ENCODE assay signal across 24 cellular contexts in the genomic region with DNA sequence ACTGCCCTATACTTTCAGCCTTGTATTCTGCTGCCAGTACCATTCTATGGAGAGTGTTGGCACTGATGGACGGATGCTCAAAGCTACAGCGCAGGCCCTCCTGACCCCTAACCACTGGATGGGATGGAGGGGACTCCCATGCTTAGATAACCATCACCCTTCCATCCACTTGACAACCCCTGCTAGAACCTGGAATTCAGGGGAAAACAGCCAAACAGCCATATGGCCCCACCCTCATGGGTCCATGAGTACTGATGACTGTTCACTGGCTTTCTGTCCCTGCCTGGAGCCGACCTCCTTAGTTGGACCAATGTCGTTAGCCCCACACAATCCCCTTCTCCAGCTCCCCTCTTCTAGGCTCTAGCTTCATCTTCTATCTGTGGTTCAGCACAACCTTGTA. TPM values are rescaled to one million over a fixed set of nuclear protein-coding genes. Genes with fewer than 3 reads are reported as not detected.
A peak's percentile ranks its signal among the peaks of the same experiment; 100 is the strongest.
DNase-seq lines count a peak whose midpoint lies in the region; ATAC-seq, FAIRE-seq and TF ChIP-seq lines count a peak whose summit lies in the region.
"Had no signal": no experiment of that assay in that cellular context is flagged by ENCODE, and none has a peak within 500 bp of the region (broad histone marks: within the 10 kb centered on the region; RNA-seq: fewer than 3 reads in every experiment).

No MANE protein-coding gene starts in this region.

- H3K79me2 ChIP-seq in H1 (ENCODE audit: control insufficient read depth in 1 of 2, insufficient read depth in 2 of 2, low read length in 2 of 2) = no peaks in the 10 kb centered on the region

- H3K9me3 ChIP-seq in H1 (ENCODE audit: insufficient read depth in 2 of 2, low read depth in 1 of 2, low read length in 1 of 2) (no peaks in the 10 kb centered on the region), upper lobe of right lung (no peaks in the 10 kb centered on the region)
- H3K9me3 ChIP-seq: HAP-1, left lung, neutrophil, uterus had no signal

- H3K79me1 ChIP-seq in H1 (ENCODE audit: low read depth, low read length) = no peaks in the 10 kb centered on the region; the same call in 1 of the 2 replicates

- intact Hi-C loops in upper lobe of right lung (cut with DNase I) = no loop called here

- H4K8ac ChIP-seq in H1 (ENCODE audit: extremely low read depth, insufficient read depth, low read length) = no peak overlapping the region

- no peak overlapping the region for H2BK12ac ChIP-seq in H1 (ENCODE audit: low read depth, low read length)

- H3K9ac ChIP-seq in H1 (replicated peaks in 1 of 4; ENCODE audit: extremely low read depth in 1 of 4, low read depth in 3 of 4, low read length in 3 of 4) = no peak overlapping the region

- peaks cover 47% of the 10 kb centered on the region for H3K4me1 Mint-ChIP-seq in activated T-cell treated with anti-CD3 and anti-CD28 coated beads, Interleukin-2, amount 50 U/mL, for 72 hours (ENCODE audit: low read depth)
- H3K4me1 Mint-ChIP-seq in nephron progenitor cell = peaks cover 17% of the 10 kb centered on the region

- H4K20me1 ChIP-seq in H1 (replicated peaks in 1 of 2; ENCODE audit: control insufficient read depth in 1 of 2, insufficient read depth in 2 of 2, low read length in 2 of 2) = no peaks in the 10 kb centered on the region

- DNase-seq in activated T-cell treated with anti-CD3 and anti-CD28 coated beads, Interleukin-2, amount 50 U/mL, for 72 hours = no peak
- DNase-seq in activated T-cell treated with anti-CD3 and anti-CD28 coated beads for 4 hours (no peak), RWPE1 (ENCODE audit: low spot score) (no peak), H1 (ENCODE audit: low read depth in 1 of 2, low spot score in 2 of 2) (no peak), upper lobe of right lung (no peak), T1000 (lab: John Stamatoyannopoulos, UW) (no peak), nephron progenitor cell (no peak)
- DNase-seq: activated CD4-positive, alpha-beta T cell treated with anti-CD3 and anti-CD28 coated beads, Interleukin-2, amount 10 ng/mL, durations not matched to agents 7 days and 5 days; CD4-positive, CD25-positive, alpha-beta regulatory T cell; endodermal cell; GDM1; head of caudate nucleus; left lung; NCI-H187; NCI-H2227 treated with DMSO at 0.1 percent for 48 hours; NCI-H82; substantia nigra; uterus had no signal

- no peak overlapping the region for H4K91ac ChIP-seq in H1 (replicated peaks; ENCODE audit: insufficient read length, low read length)

- H3K4me1 ChIP-seq in H1 (replicated peaks in 1 of 4; ENCODE audit: control insufficient read depth in 3 of 4, insufficient read depth in 4 of 4, low read length in 3 of 4) (no peaks in the 10 kb centered on the region), upper lobe of right lung (no peaks in the 10 kb centered on the region)
- H3K4me1 ChIP-seq: HAP-1, uterus had no signal

- no peak for ATAC-seq in activated T-cell treated with anti-CD3 and anti-CD28 coated beads, Interleukin-2, amount 50 U/mL, for 72 hours (replicated peaks in 1 of 2)
- ATAC-seq in upper lobe of right lung = peak; percentile 20
- ATAC-seq in HG03045 (IDR thresholded peaks at IDR 0.05; ENCODE audit: unreplicated experiment) = no peak
- ATAC-seq: left lung, Panc1 had no signal

- no peak for TF ChIP-seq POLR2A in H1 (IDR thresholded peaks at IDR 0.05; ENCODE audit: control extremely low read depth in 1 of 2, low read depth in 2 of 2, low read length in 2 of 2)

- peaks cover 24 to 41% of the 10 kb centered on the region in 2 donors for H3K36me3 Mint-ChIP-seq in activated T-cell treated with anti-CD3 and anti-CD28 coated beads, Interleukin-2, amount 50 U/mL, for 72 hours (ENCODE audit: insufficient read depth in 2 of 2)
- peaks cover 60% of the 10 kb centered on the region for H3K36me3 Mint-ChIP-seq in nephron progenitor cell (ENCODE audit: low read depth)

- H3K4me3 ChIP-seq in H1 (ENCODE audit: extremely low read depth in 1 of 4, insufficient read depth in 2 of 4, low read depth in 3 of 4, low read length in 4 of 4) = no peak overlapping the region
- no peak overlapping the region for H3K4me3 ChIP-seq in upper lobe of right lung
- H3K4me3 ChIP-seq: HAP-1, left lung, uterus had no signal

- POLR2A ChIA-PET in RWPE1 (lab: Yijun Ruan, JAX; ENCODE audit: low non-redundant PET) (no interaction called here), H1 (lab: Charles Lee; ENCODE audit: partially characterized antibody) (interaction anchor here (2.3 kb wide), 1 partner anchor 15 kb away, joined by 10 read pairs; the partner anchor contains the start of gene DUSP5)

- TF ChIP-seq CTCF in RWPE1 (conservative IDR thresholded peaks at IDR 0.05; ENCODE audit: low read depth) (no peak), H1 (IDR thresholded peaks at IDR 0.05; ENCODE audit: control extremely low read depth in 1 of 3, insufficient read depth in 1 of 3, low read depth in 1 of 3, low read length in 3 of 3) (no peak), upper lobe of right lung (IDR thresholded peaks at IDR 0.05) (no peak), nephron progenitor cell (IDR thresholded peaks at IDR 0.05) (no peak)

- H3K14ac ChIP-seq in H1 (ENCODE audit: insufficient read length) = no peak overlapping the region

- no peak overlapping the region for H2AFZ ChIP-seq in H1 (ENCODE audit: low read length)

- H3K27me3 ChIP-seq in H1 (replicated peaks in 1 of 4; ENCODE audit: control insufficient read depth in 3 of 4, extremely low read depth in 1 of 4, insufficient read depth in 3 of 4, low read length in 3 of 4) (no peaks in the 10 kb centered on the region), upper lobe of right lung (no peaks in the 10 kb centered on the region)
- H3K27me3 ChIP-seq: left lung, neutrophil, uterus had no signal

- H3K4me2 ChIP-seq in H1 (ENCODE audit: insufficient read depth in 1 of 2, low read depth in 2 of 2, low read length in 2 of 2) = no peak overlapping the region

- H3K23ac ChIP-seq in H1 (ENCODE audit: insufficient read length) = no peak overlapping the region

- 83% methylated on average over 4 of the region's 4 CpGs; no CpG with 5 or more reads in 1 of the 2 experiments for WGBS in H1 (ENCODE audit: extremely low coverage in 1 of 2, insufficient coverage in 1 of 2, insufficient read length in 1 of 2, insufficient replicate concordance in 2 of 2, low coverage in 1 of 2, low lambda C conversion rate in 2 of 2, missing lambda C conversion rate in 1 of 2), 2 experiments

- no peak overlapping the region for H2AK5ac ChIP-seq in H1 (ENCODE audit: low read depth, low read length)

- no peak overlapping the region for H2BK15ac ChIP-seq in H1 (ENCODE audit: low read length)

- no peak overlapping the region for H3K4ac ChIP-seq in H1 (replicated peaks; ENCODE audit: insufficient read length, low read depth, low read length)

- no peaks in the 10 kb centered on the region for H3K27me3 Mint-ChIP-seq in activated T-cell treated with anti-CD3 and anti-CD28 coated beads, Interleukin-2, amount 50 U/mL, for 72 hours (ENCODE audit: low read depth)
- H3K27me3 Mint-ChIP-seq in nephron progenitor cell (ENCODE audit: low read depth, poor library complexity) = peaks cover 7% of the 10 kb centered on the region
- H3K27me3 Mint-ChIP-seq: activated CD4-positive, alpha-beta T cell treated with anti-CD3 and anti-CD28 coated beads, Interleukin-2, amount 10 ng/mL, durations not matched to agents 7 days and 5 days; CD4-positive, CD25-positive, alpha-beta regulatory T cell had no signal

- no peak overlapping the region for H2BK5ac ChIP-seq in H1 (ENCODE audit: low read depth, low read length)

- no peak overlapping the region for H2BK20ac ChIP-seq in H1 (ENCODE audit: low read length)

- no peaks in the 10 kb centered on the region for H3K23me2 ChIP-seq in H1 (ENCODE audit: low read depth, low read length)

- no peak for TF ChIP-seq EP300 in H1 (IDR thresholded peaks at IDR 0.05; ENCODE audit: borderline replicate concordance in 1 of 2, low read depth in 2 of 2, low read length in 2 of 2)

- H3K18ac ChIP-seq in H1 (ENCODE audit: extremely low read depth, low read length) = no peak overlapping the region

- no peak overlapping the region for H4K5ac ChIP-seq in H1 (ENCODE audit: insufficient read length, low read depth, low read length)

- peak overlapping the region; percentile 46 for H3K27ac ChIP-seq in RWPE1
- H3K27ac ChIP-seq in H1 (ENCODE audit: low read depth, low read length) = no peak overlapping the region
- no peak overlapping the region for H3K27ac ChIP-seq in upper lobe of right lung
- H3K27ac ChIP-seq: HL-60, left lung, neutrophil had no signal

- H3K27ac Mint-ChIP-seq in activated T-cell treated with anti-CD3 and anti-CD28 coated beads, Interleukin-2, amount 50 U/mL, for 72 hours = peak overlapping the region; percentile 16
- no peak overlapping the region for H3K27ac Mint-ChIP-seq in nephron progenitor cell
- H3K27ac Mint-ChIP-seq: activated CD4-positive, alpha-beta T cell treated with anti-CD3 and anti-CD28 coated beads, Interleukin-2, amount 10 ng/mL, durations not matched to agents 7 days and 5 days; CD4-positive, CD25-positive, alpha-beta regulatory T cell; endodermal cell had no signal

- no peak overlapping the region for H3K4me3 Mint-ChIP-seq in activated T-cell treated with anti-CD3 and anti-CD28 coated beads, Interleukin-2, amount 50 U/mL, for 72 hours
- H3K4me3 Mint-ChIP-seq in nephron progenitor cell = no peak overlapping the region
- H3K4me3 Mint-ChIP-seq: activated CD4-positive, alpha-beta T cell treated with anti-CD3 and anti-CD28 coated beads, Interleukin-2, amount 10 ng/mL, durations not matched to agents 7 days and 5 days; CD4-positive, CD25-positive, alpha-beta regulatory T cell; endodermal cell had no signal

- no peak for TF ChIP-seq RAD21 in H1 (IDR thresholded peaks at IDR 0.05 in 1 of 2, conservative IDR thresholded peaks at IDR 0.05 in 1 of 2; ENCODE audit: low read depth in 2 of 2, low read length in 2 of 2)

- CTCF ChIA-PET in RWPE1 (lab: Yijun Ruan, JAX) = interaction anchor here (0.6 to 1.0 kb wide), 2 partner anchors 11 to 15 kb away, joined by 3 to 10 read pairs; no protein-coding TSS in a partner anchor
- CTCF ChIA-PET in H1 (lab: Charles Lee; ENCODE audit: partially characterized antibody) = interaction anchor here (1.0 to 1.4 kb wide), 2 partner anchors 19 to 144 kb away, joined by 3 read pairs; no protein-coding TSS in a partner anchor

- peaks cover 0 to 2% of the 10 kb centered on the region in 2 donors for H3K9me3 Mint-ChIP-seq in activated T-cell treated with anti-CD3 and anti-CD28 coated beads, Interleukin-2, amount 50 U/mL, for 72 hours
- H3K9me3 Mint-ChIP-seq in nephron progenitor cell = no peaks in the 10 kb centered on the region
- H3K9me3 Mint-ChIP-seq: activated CD4-positive, alpha-beta T cell treated with anti-CD3 and anti-CD28 coated beads, Interleukin-2, amount 10 ng/mL, durations not matched to agents 7 days and 5 days; CD4-positive, CD25-positive, alpha-beta regulatory T cell; endodermal cell had no signal

- FAIRE-seq in H1 (lab: Jason Lieb, UNC) = no peak
- FAIRE-seq: colon had no signal

- H3K56ac ChIP-seq in H1 (replicated peaks; ENCODE audit: insufficient read length, low read depth, low read length) = no peak overlapping the region

- H2BK120ac ChIP-seq in H1 (replicated peaks; ENCODE audit: low read depth, low read length) = no peak overlapping the region

- H3K36me3 ChIP-seq in H1 (ENCODE audit: control insufficient read depth in 2 of 4, insufficient read depth in 4 of 4, low read length in 3 of 4) (peaks cover 3 to 25% (median 8%) of the 10 kb centered on the region in 4 experiments; a peak in 5 of 8 replicates), upper lobe of right lung (peaks cover 21% of the 10 kb centered on the region)
- H3K36me3 ChIP-seq: HAP-1, neutrophil, uterus had no signal

RNA-seq across cellular contexts. Expression of gene DUSP5, which starts 16.2 kb away (rescaled TPM):
- 100 to 1,000 TPM; 122 to 242 TPM for total RNA-seq in activated T-cell treated with anti-CD3 and anti-CD28 coated beads, Interleukin-2, amount 50 U/mL, for 72 hours
- 27.0 and 30.3 TPM in 2 replicates for total RNA-seq in H1 (2021; fragmentation: NEBNext Ultra II Directional; extraction: Animal tissue kit (Norgen Biotek cat#: 25700))
- polyA plus RNA-seq in H1 (2011; rRNA removed) = 13.3 and 13.6 TPM in 2 replicates
- 15.2 TPM for polyA plus RNA-seq in H1 (2011; cell fraction: cytosol; rRNA removed)
- polyA plus RNA-seq in H1 (2011; cell fraction: nucleus; rRNA removed) = 12.0 TPM
- polyA plus RNA-seq in H1 (2012, experiment 1 of 2) = 14.3 to 18.7 TPM (median 15.9 TPM) in 4 replicates
- 16.9 TPM for polyA plus RNA-seq in H1 (2012, experiment 2 of 2)
- polyA plus RNA-seq in H1 (2013, experiment 1 of 2) = 17.0 TPM
- 20.2 TPM for polyA plus RNA-seq in H1 (2013, experiment 2 of 2)
- 28.9 and 41.0 TPM in 2 replicates for polyA minus RNA-seq in H1 (2011; rRNA and poly(A)+ RNA removed)
- 37.5 TPM for polyA minus RNA-seq in H1 (2011; cell fraction: cytosol; rRNA and poly(A)+ RNA removed)
- polyA minus RNA-seq in H1 (2011; cell fraction: nucleus; rRNA and poly(A)+ RNA removed) = 14.9 TPM
- total RNA-seq in upper lobe of right lung = 24.0 TPM

RNA-seq across cellular contexts. Expression of gene SMC3, which starts 53.5 kb away (rescaled TPM):
- total RNA-seq in activated T-cell treated with anti-CD3 and anti-CD28 coated beads, Interleukin-2, amount 50 U/mL, for 72 hours = 10 to 100 TPM; 79.7 to 85.6 TPM
- 89.8 and 93.4 TPM in 2 replicates for total RNA-seq in H1 (2021; fragmentation: NEBNext Ultra II Directional; extraction: Animal tissue kit (Norgen Biotek cat#: 25700))
- polyA plus RNA-seq in H1 (2011; rRNA removed) = 7.8 and 12.7 TPM in 2 replicates
- polyA plus RNA-seq in H1 (2011; cell fraction: cytosol; rRNA removed) = 29.8 TPM
- polyA plus RNA-seq in H1 (2011; cell fraction: nucleus; rRNA removed) = 5.9 TPM
- polyA plus RNA-seq in H1 (2012, experiment 1 of 2) = 44.2 to 101 TPM (median 59.5 TPM) in 4 replicates
- polyA plus RNA-seq in H1 (2012, experiment 2 of 2) = 4.2 TPM
- polyA plus RNA-seq in H1 (2013, experiment 1 of 2) = 65.2 TPM
- polyA plus RNA-seq in H1 (2013, experiment 2 of 2) = 67.9 TPM
- 14.4 and 18.6 TPM in 2 replicates for polyA minus RNA-seq in H1 (2011; rRNA and poly(A)+ RNA removed)
- 23.2 TPM for polyA minus RNA-seq in H1 (2011; cell fraction: cytosol; rRNA and poly(A)+ RNA removed)
- polyA minus RNA-seq in H1 (2011; cell fraction: nucleus; rRNA and poly(A)+ RNA removed) = 21.7 TPM
- 29.8 TPM for total RNA-seq in upper lobe of right lung
